ENCODE assay signal across 1 cellular context in genomic region chr7:2312272-2312929, GRCh38.
TF ChIP-seq lines count a peak whose summit lies in the region.

No MANE protein-coding gene starts in this region.

TF ChIP-seq in GM12878, 131 proteins besides CTCF, POLR2A, EP300 and RAD21:
- peak; percentile 70 to 83; a peak in 3 of 4 replicates for TF ChIP-seq IKZF2 (IDR thresholded peaks at IDR 0.05)
- no peak for TF ChIP-seq MXI1 (IDR thresholded peaks at IDR 0.05; ENCODE audit: low read depth, low read length)
- TF ChIP-seq MTA2 (IDR thresholded peaks at IDR 0.05; ENCODE audit: low read depth): peak; percentile 54
- TF ChIP-seq PRDM15 (CRISPR knock-in tag; IDR thresholded peaks at IDR 0.05): no peak
- TF ChIP-seq DPF2 (IDR thresholded peaks at IDR 0.05): peak; percentile 55; the same call in 1 of the 2 replicates
- peak; percentile 25; the same call in 1 of the 2 replicates for TF ChIP-seq MAX (IDR thresholded peaks at IDR 0.05; ENCODE audit: low read depth, low read length)
- TF ChIP-seq TAF1 (IDR thresholded peaks at IDR 0.05; ENCODE audit: borderline replicate concordance, low read depth, low read length): peak; percentile 40; the same call in 1 of the 2 replicates
- peak; percentile 51; the same call in 1 of the 2 replicates for TF ChIP-seq ATF7 (IDR thresholded peaks at IDR 0.05; ENCODE audit: low read depth)
- 0 out of 2 replicates have a peak, but pooled peaks have one; percentile 30 for TF ChIP-seq POLR2AphosphoS5 (IDR thresholded peaks at IDR 0.05; ENCODE audit: low read length)
- no peak for TF ChIP-seq PBX3 (IDR thresholded peaks at IDR 0.05; ENCODE audit: insufficient replicate concordance, low read depth, low read length)
- peak; percentile 28 to 87; a peak in 2 of 4 replicates for TF ChIP-seq BHLHE40 (IDR thresholded peaks at IDR 0.05; ENCODE audit: borderline replicate concordance in 1 of 2, low read depth in 2 of 2, low read length in 1 of 2)
- peak; percentile 85 for TF ChIP-seq NBN (IDR thresholded peaks at IDR 0.05)
- TF ChIP-seq CREB1 (IDR thresholded peaks at IDR 0.05; ENCODE audit: low read depth): 0 out of 2 replicates have a peak, but pooled peaks have one; percentile 13
- peak; percentile 78; the same call in 1 of the 2 replicates for TF ChIP-seq HDGF (IDR thresholded peaks at IDR 0.05)
- TF ChIP-seq RUNX3 (IDR thresholded peaks at IDR 0.05; ENCODE audit: low read length): peak; percentile 72
- peak; percentile 85 for TF ChIP-seq RELB (IDR thresholded peaks at IDR 0.05; ENCODE audit: low read depth)
- peak; percentile 28 for TF ChIP-seq USF1 (IDR thresholded peaks at IDR 0.05; ENCODE audit: borderline replicate concordance, extremely low read length, insufficient read depth, low read depth, low read length)
- TF ChIP-seq RAD51 (IDR thresholded peaks at IDR 0.05): peak; percentile 88
- peak; percentile 60 for TF ChIP-seq RELA (IDR thresholded peaks at IDR 0.05; ENCODE audit: borderline replicate concordance, partially characterized antibody)
- peak; percentile 66; the same call in 1 of the 2 replicates for TF ChIP-seq IKZF1 (conservative IDR thresholded peaks at IDR 0.05)
- TF ChIP-seq ASH2L (IDR thresholded peaks at IDR 0.05; ENCODE audit: borderline replicate concordance, low read depth): no peak
- TF ChIP-seq ZNF687 (IDR thresholded peaks at IDR 0.05): 0 out of 2 replicates have a peak, but pooled peaks have one; percentile 40
- TF ChIP-seq PKNOX1 (IDR thresholded peaks at IDR 0.05): peak; percentile 55; the same call in 1 of the 2 replicates
- no peak for TF ChIP-seq ZNF592 (IDR thresholded peaks at IDR 0.05)
- peak; percentile 46; the same call in 1 of the 2 replicates for TF ChIP-seq BMI1 (IDR thresholded peaks at IDR 0.05; ENCODE audit: borderline replicate concordance)
